ENCODE assay signal across 27 cellular contexts in the genomic region with DNA sequence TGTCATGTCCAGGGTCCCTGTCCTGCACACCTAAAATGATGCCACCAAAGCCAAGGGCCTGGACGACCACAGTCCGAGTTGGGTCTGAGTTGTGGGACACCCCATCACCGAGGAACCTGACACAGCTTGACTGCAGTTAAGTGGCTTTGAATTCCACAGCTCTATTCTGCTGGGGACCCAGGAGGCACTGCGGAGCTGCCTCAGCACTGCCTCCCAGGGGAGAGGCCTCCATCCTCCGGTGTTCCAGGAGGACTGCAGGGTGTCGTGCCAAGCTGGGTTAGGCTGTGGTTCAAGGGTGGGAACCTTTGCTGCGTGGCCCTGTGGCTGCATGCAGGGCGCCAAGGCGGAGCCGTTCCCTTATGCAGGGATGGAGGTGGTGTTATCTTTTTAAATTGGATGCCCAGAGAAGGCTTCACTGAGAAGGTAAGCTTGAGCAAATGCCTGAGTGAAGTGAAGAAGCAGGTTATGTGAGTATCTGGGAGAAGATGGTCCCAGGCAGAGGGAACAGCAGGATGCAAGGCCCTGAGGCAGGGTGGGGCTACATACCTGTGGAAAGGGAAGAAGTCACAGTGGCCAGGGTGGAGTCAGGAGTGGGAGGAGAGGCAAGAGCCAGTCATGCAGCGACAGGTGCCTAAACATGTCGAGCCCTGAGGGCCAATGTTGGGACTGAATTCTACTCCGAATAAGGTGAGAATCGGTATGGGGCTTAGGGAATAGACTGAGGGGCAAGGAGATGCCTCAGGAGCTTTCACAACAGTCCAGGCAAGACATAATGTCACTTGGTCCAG.
A peak's percentile ranks its signal among the peaks of the same experiment; 100 is the strongest.
DNase-seq lines count a peak whose midpoint lies in the region; ATAC-seq, FAIRE-seq and TF ChIP-seq lines count a peak whose summit lies in the region.
"Had no signal": no experiment of that assay in that cellular context is flagged by ENCODE, and none has a peak within 500 bp of the region (broad histone marks: within the 10 kb centered on the region; RNA-seq: fewer than 3 reads in every experiment).

No MANE protein-coding gene starts in this region.

- FAIRE-seq in bronchial epithelial cell (lab: Jason Lieb, UNC): no peak
- FAIRE-seq: GM12891 had no signal

- WGBS in upper lobe of left lung, 2 donors: 78 to 91% methylated on average over 10 to 13 of the region's 14 CpGs

- no peaks in the 10 kb centered on the region for H3K36me3 Mint-ChIP-seq in activated naive CD8-positive, alpha-beta T cell treated with anti-CD3 and anti-CD28 coated beads, Interleukin-2, amount 10 ng/mL, durations not matched to agents 7 days and 5 days
- H3K36me3 Mint-ChIP-seq in activated naive CD8-positive, alpha-beta T cell treated with anti-CD3 and anti-CD28 coated beads, Interleukin-2, amount 50 U/mL, for 24 hours (ENCODE audit: low read depth): no peaks in the 10 kb centered on the region

- no peak overlapping the region for H3K27ac Mint-ChIP-seq in activated naive CD8-positive, alpha-beta T cell treated with anti-CD3 and anti-CD28 coated beads, Interleukin-2, amount 10 ng/mL, durations not matched to agents 7 days and 5 days
- no peak overlapping the region for H3K27ac Mint-ChIP-seq in activated naive CD8-positive, alpha-beta T cell treated with anti-CD3 and anti-CD28 coated beads, Interleukin-2, amount 50 U/mL, for 24 hours
- H3K27ac Mint-ChIP-seq: activated CD4-positive, alpha-beta T cell treated with anti-CD3 and anti-CD28 coated beads, Interleukin-2, amount 10 ng/mL, durations not matched to agents 7 days and 5 days; activated T-helper 17 cell treated with anti-CD3 and anti-CD28 coated beads, Interleukin-2, amount 50 U/mL, for 72 hours had no signal

- peak; percentile 7 for DNase-seq in activated naive CD8-positive, alpha-beta T cell treated with anti-CD3 and anti-CD28 coated beads, Interleukin-2, amount 10 ng/mL, durations not matched to agents 7 days and 5 days
- no peak for DNase-seq in activated naive CD8-positive, alpha-beta T cell treated with anti-CD3 and anti-CD28 coated beads, Interleukin-2, amount 50 U/mL, for 24 hours
- DNase-seq in bronchial epithelial cell (ENCODE audit: low read depth): peak; percentile 15
- peak; percentile 65 for DNase-seq in mesenteric fat pad (ENCODE audit: low spot score)
- peak; percentile 18 to 33 for DNase-seq in upper lobe of left lung
- no peak for DNase-seq in iPS-NIHi11 (ENCODE audit: low spot score)
- no peak for DNase-seq in NCI-H510A treated with DMSO at 0.1 percent for 48 hours (lab: John Stamatoyannopoulos, UW)
- DNase-seq in NK-92 treated with Interleukin-12 subunit alpha and Interleukin-12 subunit beta, amount 100 ng/mL, for 24 hours (lab: John Stamatoyannopoulos, UW): no peak
- DNase-seq: activated CD4-positive, alpha-beta T cell treated with anti-CD3 and anti-CD28 coated beads, Interleukin-2, amount 10 ng/mL, durations not matched to agents 7 days and 5 days; colonic mucosa; COR-L47; DND-41; KG1; mucosa of descending colon; NCI-H146; NCI-H2171; NCI-H524 treated with DMSO at 0.1 percent for 48 hours; SIG-M5; stimulated activated CD4-positive, alpha-beta T cell treated with anti-CD3 and anti-CD28 coated beads, Interleukin-4, amount 100 ng/mL, for 4 hours; stimulated activated naive CD8-positive, alpha-beta T cell treated with anti-CD3 and anti-CD28 coated beads, Interleukin-15, Interleukin-2, amounts not matched to agents 100 U/mL and 50 U/mL, for 24 hours; thyroid gland had no signal

- H3K27ac ChIP-seq in upper lobe of left lung: no peak overlapping the region
- H3K27ac ChIP-seq: body of pancreas, colonic mucosa, left ventricle myocardium inferior, thyroid gland had no signal

- TF ChIP-seq POLR2A in upper lobe of left lung (IDR thresholded peaks at IDR 0.05): no peak

- H3K27me3 Mint-ChIP-seq in activated naive CD8-positive, alpha-beta T cell treated with anti-CD3 and anti-CD28 coated beads, Interleukin-2, amount 10 ng/mL, durations not matched to agents 7 days and 5 days: peaks cover 4% of the 10 kb centered on the region
- H3K27me3 Mint-ChIP-seq in activated naive CD8-positive, alpha-beta T cell treated with anti-CD3 and anti-CD28 coated beads, Interleukin-2, amount 50 U/mL, for 24 hours: peaks cover 6% of the 10 kb centered on the region
- H3K27me3 Mint-ChIP-seq: activated CD4-positive, alpha-beta T cell treated with anti-CD3 and anti-CD28 coated beads, Interleukin-2, amount 10 ng/mL, durations not matched to agents 7 days and 5 days had no signal

- ATAC-seq in activated naive CD8-positive, alpha-beta T cell treated with anti-CD3 and anti-CD28 coated beads, Interleukin-2, amount 10 ng/mL, durations not matched to agents 7 days and 5 days (ENCODE audit: low read depth): no peak
- ATAC-seq in activated naive CD8-positive, alpha-beta T cell treated with anti-CD3 and anti-CD28 coated beads, Interleukin-2, amount 50 U/mL, for 24 hours: no peak
- ATAC-seq in upper lobe of left lung (ENCODE audit: low FRiP score in 2 of 2): no peak
- ATAC-seq: activated T-helper 17 cell treated with anti-CD3 and anti-CD28 coated beads, Interleukin-2, amount 50 U/mL, for 72 hours; body of pancreas; mucosa of descending colon; stimulated activated naive CD8-positive, alpha-beta T cell treated with anti-CD3 and anti-CD28 coated beads, Interleukin-15, Interleukin-2, amounts not matched to agents 100 U/mL and 50 U/mL, for 24 hours had no signal

- no peak overlapping the region for H3K4me3 ChIP-seq in bronchial epithelial cell (ENCODE audit: low read depth, low read length)
- H3K4me3 ChIP-seq in upper lobe of left lung: no peak overlapping the region
- H3K4me3 ChIP-seq: body of pancreas, colonic mucosa, left ventricle myocardium inferior, mucosa of descending colon, smooth muscle cell, thyroid gland had no signal

- H3K27me3 ChIP-seq in bronchial epithelial cell (ENCODE audit: control insufficient read depth, insufficient read depth, low read length) (peaks cover 2% of the 10 kb centered on the region), upper lobe of left lung (no peaks in the 10 kb centered on the region)
- H3K27me3 ChIP-seq: body of pancreas, colonic mucosa, thyroid gland had no signal

- POLR2A ChIA-PET in activated naive CD8-positive, alpha-beta T cell treated with anti-CD3 and anti-CD28 coated beads, Interleukin-2, amount 10 ng/mL, durations not matched to agents 7 days and 5 days (lab: Charles Lee): no interaction called here

- TF ChIP-seq CTCF in bronchial epithelial cell (IDR thresholded peaks at IDR 0.05; ENCODE audit: insufficient read depth, low read length, severe bottlenecking): no peak
- TF ChIP-seq CTCF in upper lobe of left lung (IDR thresholded peaks at IDR 0.05): no peak

- no peak overlapping the region for H3K4me3 Mint-ChIP-seq in activated naive CD8-positive, alpha-beta T cell treated with anti-CD3 and anti-CD28 coated beads, Interleukin-2, amount 10 ng/mL, durations not matched to agents 7 days and 5 days
- H3K4me3 Mint-ChIP-seq in activated naive CD8-positive, alpha-beta T cell treated with anti-CD3 and anti-CD28 coated beads, Interleukin-2, amount 50 U/mL, for 24 hours: no peak overlapping the region
- H3K4me3 Mint-ChIP-seq: activated CD4-positive, alpha-beta T cell treated with anti-CD3 and anti-CD28 coated beads, Interleukin-2, amount 10 ng/mL, durations not matched to agents 7 days and 5 days; activated T-helper 17 cell treated with anti-CD3 and anti-CD28 coated beads, Interleukin-2, amount 50 U/mL, for 72 hours; neural crest cell had no signal

- no peaks in the 10 kb centered on the region for H3K4me1 ChIP-seq in upper lobe of left lung
- H3K4me1 ChIP-seq: body of pancreas, colonic mucosa, left ventricle myocardium inferior, thyroid gland had no signal

- H3K4me1 Mint-ChIP-seq in activated naive CD8-positive, alpha-beta T cell treated with anti-CD3 and anti-CD28 coated beads, Interleukin-2, amount 10 ng/mL, durations not matched to agents 7 days and 5 days: no peaks in the 10 kb centered on the region
- no peaks in the 10 kb centered on the region for H3K4me1 Mint-ChIP-seq in activated naive CD8-positive, alpha-beta T cell treated with anti-CD3 and anti-CD28 coated beads, Interleukin-2, amount 50 U/mL, for 24 hours
- H3K4me1 Mint-ChIP-seq: activated CD4-positive, alpha-beta T cell treated with anti-CD3 and anti-CD28 coated beads, Interleukin-2, amount 10 ng/mL, durations not matched to agents 7 days and 5 days; activated T-helper 17 cell treated with anti-CD3 and anti-CD28 coated beads, Interleukin-2, amount 50 U/mL, for 72 hours had no signal

- no peaks in the 10 kb centered on the region for H3K9me3 ChIP-seq in upper lobe of left lung
- H3K9me3 ChIP-seq: body of pancreas, colonic mucosa, left ventricle myocardium inferior, mucosa of descending colon, thyroid gland had no signal

- no peaks in the 10 kb centered on the region for H3K9me3 Mint-ChIP-seq in activated naive CD8-positive, alpha-beta T cell treated with anti-CD3 and anti-CD28 coated beads, Interleukin-2, amount 10 ng/mL, durations not matched to agents 7 days and 5 days
- H3K9me3 Mint-ChIP-seq in activated naive CD8-positive, alpha-beta T cell treated with anti-CD3 and anti-CD28 coated beads, Interleukin-2, amount 50 U/mL, for 24 hours: no peaks in the 10 kb centered on the region
- H3K9me3 Mint-ChIP-seq: activated CD4-positive, alpha-beta T cell treated with anti-CD3 and anti-CD28 coated beads, Interleukin-2, amount 10 ng/mL, durations not matched to agents 7 days and 5 days; activated T-helper 17 cell treated with anti-CD3 and anti-CD28 coated beads, Interleukin-2, amount 50 U/mL, for 72 hours; neural crest cell had no signal

- TF ChIP-seq EP300 in upper lobe of left lung (IDR thresholded peaks at IDR 0.05): no peak

- H3K36me3 ChIP-seq in bronchial epithelial cell (ENCODE audit: control insufficient read depth, insufficient read depth, low read length) (no peaks in the 10 kb centered on the region), upper lobe of left lung (no peaks in the 10 kb centered on the region)
- H3K36me3 ChIP-seq: colonic mucosa, left ventricle myocardium inferior, thyroid gland had no signal

Comparison
In these comparisons a context has a peak if more than half of its experiments do, and no peak if none do; other contexts are left out.
1. DNase-seq: peak in activated naive CD8-positive, alpha-beta T cell treated with anti-CD3 and anti-CD28 coated beads, Interleukin-2, amount 10 ng/mL, durations not matched to agents 7 days and 5 days (single experiment), bronchial epithelial cell (single experiment), mesenteric fat pad (single experiment) and upper lobe of left lung (2 of 2); none in activated naive CD8-positive, alpha-beta T cell treated with anti-CD3 and anti-CD28 coated beads, Interleukin-2, amount 50 U/mL, for 24 hours (single experiment), iPS-NIHi11 (single experiment), NCI-H510A treated with DMSO at 0.1 percent for 48 hours (single experiment) and NK-92 treated with Interleukin-12 subunit alpha and Interleukin-12 subunit beta, amount 100 ng/mL, for 24 hours (single experiment).